10 cellular contexts compared by ENCODE assay signal in the genomic region with DNA sequence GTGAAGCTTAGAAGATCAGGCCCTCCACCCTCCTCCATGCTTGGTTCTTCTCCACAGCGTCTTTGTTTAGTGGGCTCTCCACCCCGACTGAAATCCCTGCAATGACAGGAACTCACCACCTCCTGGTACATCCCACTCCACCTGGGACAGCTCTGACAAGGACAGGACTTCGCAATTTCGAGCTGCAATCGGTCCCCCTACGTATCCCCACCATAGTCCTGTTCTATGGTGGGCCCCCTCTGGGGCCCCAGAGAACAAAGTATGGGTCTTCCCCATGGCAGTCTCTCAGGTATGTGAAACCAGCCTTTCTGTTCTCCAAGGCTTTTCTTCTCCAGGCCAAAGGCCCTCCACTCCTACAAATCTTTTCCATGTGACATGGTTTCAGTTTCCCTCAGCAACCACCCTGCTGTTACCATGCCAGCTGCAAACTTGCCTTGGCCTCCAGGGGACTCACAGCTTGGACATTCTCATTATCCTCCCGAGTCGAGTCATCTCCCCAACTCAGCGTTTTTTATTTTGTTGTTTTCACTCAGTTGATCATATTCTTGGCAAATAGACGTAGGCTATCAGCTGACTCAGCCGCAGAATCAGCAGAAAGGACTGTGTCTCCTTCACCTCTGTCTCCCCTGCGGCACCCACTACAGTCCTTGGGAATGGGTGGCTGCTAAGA.
A peak's percentile ranks its signal among the peaks of the same experiment; 100 is the strongest.
DNase-seq lines count a peak whose midpoint lies in the region; ATAC-seq, FAIRE-seq and TF ChIP-seq lines count a peak whose summit lies in the region.
"Had no signal": no experiment of that assay in that cellular context is flagged by ENCODE, and none has a peak within 500 bp of the region (broad histone marks: within the 10 kb centered on the region; RNA-seq: fewer than 3 reads in every experiment).

No MANE protein-coding gene starts in this region.

- DNase-seq in NCI-H2171 treated with DMSO at 0.1 percent for 48 hours (lab: John Stamatoyannopoulos, UW) = peak; percentile 21
- no peak for DNase-seq in NCI-H2171 (lab: John Stamatoyannopoulos, UW)
- DNase-seq in adipocyte (ENCODE audit: low read depth) = peak; percentile 36
- no peak for DNase-seq in type B pancreatic cell (ENCODE audit: extremely low spot score, unreplicated experiment)
- DNase-seq in Peyer's patch = no peak
- DNase-seq in activated CD4-positive, alpha-beta T cell treated with anti-CD3 and anti-CD28 coated beads, Interleukin-2, amount 10 ng/mL, durations not matched to agents 7 days and 5 days = no peak

- H3K9me3 ChIP-seq in adipocyte (ENCODE audit: control insufficient read depth, low read length) (no peaks in the 10 kb centered on the region), Peyer's patch (no peaks in the 10 kb centered on the region)
- H3K9me3 ChIP-seq: tibial nerve had no signal

- no peaks in the 10 kb centered on the region for H3K36me3 ChIP-seq in adipocyte (ENCODE audit: control insufficient read depth, insufficient read depth, low read length, severe bottlenecking)
- no peaks in the 10 kb centered on the region for H3K36me3 ChIP-seq in Peyer's patch
- H3K36me3 ChIP-seq: tibial nerve had no signal

- peak overlapping the region; percentile 92 for H3K27ac Mint-ChIP-seq in type B pancreatic cell
- H3K27ac Mint-ChIP-seq in activated CD4-positive, alpha-beta T cell treated with anti-CD3 and anti-CD28 coated beads, Interleukin-2, amount 10 ng/mL, durations not matched to agents 7 days and 5 days = no peak overlapping the region
- H3K27ac Mint-ChIP-seq: B cell had no signal

- H3K27ac ChIP-seq in Peyer's patch = peak overlapping the region in 2 of 4 donors; percentile 21 to 32
- H3K27ac ChIP-seq: tibial nerve had no signal

- TF ChIP-seq CTCF in type B pancreatic cell (conservative IDR thresholded peaks at IDR 0.05) = no peak
- TF ChIP-seq CTCF in Peyer's patch (IDR thresholded peaks at IDR 0.05) = peak in 1 of 6 experiments; percentile 21

- ATAC-seq in GM21423 (IDR thresholded peaks at IDR 0.05; ENCODE audit: unreplicated experiment) = no peak

- no peak for TF ChIP-seq POLR2A in Peyer's patch (IDR thresholded peaks at IDR 0.05)

- H3K27me3 ChIP-seq in adipocyte (replicated peaks; ENCODE audit: control insufficient read depth, insufficient read depth, low read length) (peaks cover 3% of the 10 kb centered on the region), Peyer's patch (no peaks in the 10 kb centered on the region)
- H3K27me3 ChIP-seq: tibial nerve had no signal

- no peaks in the 10 kb centered on the region for H3K27me3 Mint-ChIP-seq in type B pancreatic cell
- peaks cover 21% of the 10 kb centered on the region for H3K27me3 Mint-ChIP-seq in activated CD4-positive, alpha-beta T cell treated with anti-CD3 and anti-CD28 coated beads, Interleukin-2, amount 10 ng/mL, durations not matched to agents 7 days and 5 days

- H3K9me3 Mint-ChIP-seq in type B pancreatic cell = peaks cover 15% of the 10 kb centered on the region
- H3K9me3 Mint-ChIP-seq in activated CD4-positive, alpha-beta T cell treated with anti-CD3 and anti-CD28 coated beads, Interleukin-2, amount 10 ng/mL, durations not matched to agents 7 days and 5 days = no peaks in the 10 kb centered on the region

- peak overlapping the region; percentile 20 for H3K4me3 ChIP-seq in adipocyte (ENCODE audit: low read length)
- H3K4me3 ChIP-seq in Peyer's patch = no peak overlapping the region
- H3K4me3 ChIP-seq: tibial nerve had no signal

- H3K9ac ChIP-seq in adipocyte (ENCODE audit: low read length) = peak overlapping the region; percentile 21

- H3K4me3 Mint-ChIP-seq in type B pancreatic cell = peak overlapping the region; percentile 50
- no peak overlapping the region for H3K4me3 Mint-ChIP-seq in activated CD4-positive, alpha-beta T cell treated with anti-CD3 and anti-CD28 coated beads, Interleukin-2, amount 10 ng/mL, durations not matched to agents 7 days and 5 days
- H3K4me3 Mint-ChIP-seq: B cell had no signal

- POLR2A ChIA-PET in activated CD4-positive, alpha-beta T cell treated with anti-CD3 and anti-CD28 coated beads, Interleukin-2, amount 10 ng/mL, durations not matched to agents 7 days and 5 days (lab: Charles Lee) = no interaction called here

- H3K4me1 ChIP-seq in adipocyte (ENCODE audit: control insufficient read depth, insufficient read depth, low read length) (peaks cover 21% of the 10 kb centered on the region), Peyer's patch (peaks cover 0 to 13% (median 0%) of the 10 kb centered on the region in 4 donors)

- FAIRE-seq in islet of Langerhans (lab: Jason Lieb, UNC) = peak; percentile 99

- no peaks in the 10 kb centered on the region for H3K36me3 Mint-ChIP-seq in type B pancreatic cell
- no peaks in the 10 kb centered on the region for H3K36me3 Mint-ChIP-seq in activated CD4-positive, alpha-beta T cell treated with anti-CD3 and anti-CD28 coated beads, Interleukin-2, amount 10 ng/mL, durations not matched to agents 7 days and 5 days (ENCODE audit: low read depth)

- CTCF ChIA-PET in activated CD4-positive, alpha-beta T cell treated with anti-CD3 and anti-CD28 coated beads, Interleukin-2, amount 10 ng/mL, durations not matched to agents 7 days and 5 days (lab: Charles Lee) = interaction anchor here (1.5 kb wide), 1 partner anchor 17 kb away, joined by 3 read pairs; no protein-coding TSS in a partner anchor

- H3K4me1 Mint-ChIP-seq in type B pancreatic cell (ENCODE audit: unreplicated experiment) = peaks cover 58% of the 10 kb centered on the region
- H3K4me1 Mint-ChIP-seq in activated CD4-positive, alpha-beta T cell treated with anti-CD3 and anti-CD28 coated beads, Interleukin-2, amount 10 ng/mL, durations not matched to agents 7 days and 5 days = no peaks in the 10 kb centered on the region

Comparison
In these comparisons a context has a peak if more than half of its experiments do, and no peak if none do; other contexts are left out.
1. DNase-seq: peak in NCI-H2171 treated with DMSO at 0.1 percent for 48 hours (single experiment) and adipocyte (single experiment); none in NCI-H2171 (single experiment), type B pancreatic cell (single experiment), Peyer's patch (0 of 3) and activated CD4-positive, alpha-beta T cell treated with anti-CD3 and anti-CD28 coated beads, Interleukin-2, amount 10 ng/mL, durations not matched to agents 7 days and 5 days (single experiment).